2 cellular contexts compared by ENCODE assay signal in genomic region chr1:148723515-148723914, GRCh38. TPM values are rescaled to one million over a fixed set of nuclear protein-coding genes. Genes with fewer than 3 reads are reported as not detected.
"Had no signal": no experiment of that assay in that cellular context is flagged by ENCODE, and none has a peak within 500 bp of the region (broad histone marks: within the 10 kb centered on the region; RNA-seq: fewer than 3 reads in every experiment).

No MANE protein-coding gene starts in this region.

RNA-seq across cellular contexts. Expression of gene NUDT4B, which starts 25.1 kb away (rescaled TPM):
- total RNA-seq: PC-9; T-helper 1 cell treated with Interleukin-12 subunit alpha and Interleukin-12 subunit beta and Interleukin-4 antibody, amounts not matched to agents 30 ng/mL and 1 ng/mL, for 36 hours had no signal
